ENCODE assay signal across 9 cellular contexts in the genomic region with DNA sequence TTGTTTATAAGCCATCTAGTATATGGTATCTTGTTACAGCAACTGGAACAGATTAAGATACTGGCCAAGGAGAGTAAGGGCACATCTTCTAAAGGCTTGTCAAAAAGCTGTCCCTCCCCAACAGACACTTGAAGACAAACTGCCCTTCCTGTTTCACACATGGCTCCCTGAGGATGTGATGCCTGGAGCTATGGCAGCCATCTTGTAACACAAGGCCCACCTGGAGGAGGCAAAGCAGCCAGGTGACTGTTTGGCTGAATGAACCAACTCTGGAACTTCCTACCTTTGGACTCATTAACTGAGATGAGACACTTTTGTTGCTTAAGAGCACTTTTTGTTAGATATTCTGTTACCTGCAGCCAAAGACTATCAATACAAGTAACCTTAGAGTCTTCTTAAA. TPM values are rescaled to one million over a fixed set of nuclear protein-coding genes. Genes with fewer than 3 reads are reported as not detected.
"Had no signal": no experiment of that assay in that cellular context is flagged by ENCODE, and none has a peak within 500 bp of the region (broad histone marks: within the 10 kb centered on the region; RNA-seq: fewer than 3 reads in every experiment).

No MANE protein-coding gene starts in this region.

- H2AFZ ChIP-seq: GM23248 had no signal

- ATAC-seq: HepG2 had no signal

- H3K9ac ChIP-seq: GM23248 had no signal

- H3K4me3 ChIP-seq: GM23248 had no signal

- FAIRE-seq: H54, HepG2 had no signal

- DNase-seq: GM23248, GOT3, HCEC 1CT, Kasumi-1, KG1 had no signal

- H3K27ac ChIP-seq: GM23248, HL-60 had no signal

RNA-seq across cellular contexts. Expression of gene SNORC, which starts 54.4 kb away (rescaled TPM):
- total RNA-seq: GM23248 had no signal
- polyA plus RNA-seq: IgD-negative memory B cell had no signal
